16 cellular contexts compared by ENCODE assay signal in genomic region chr1:156665539-156665938, GRCh38. TPM values are rescaled to one million over a fixed set of nuclear protein-coding genes. Genes with fewer than 3 reads are reported as not detected.
DNase-seq lines count a peak whose midpoint lies in the region; ATAC-seq and TF ChIP-seq lines count a peak whose summit lies in the region.
"Had no signal": no experiment of that assay in that cellular context is flagged by ENCODE, and none has a peak within 500 bp of the region (broad histone marks: within the 10 kb centered on the region; RNA-seq: fewer than 3 reads in every experiment).

No MANE protein-coding gene starts in this region.

- H3K9me3 ChIP-seq in NT2/D1 (ENCODE audit: insufficient read depth, low read length) (no peaks in the 10 kb centered on the region), endodermal cell (ENCODE audit: control insufficient read depth, low read length) (no peaks in the 10 kb centered on the region)
- H3K9me3 ChIP-seq: mucosa of descending colon had no signal

- H3K36me3 ChIP-seq in NT2/D1 (ENCODE audit: insufficient read depth, insufficient read length, low read length) (peaks cover 8% of the 10 kb centered on the region), endodermal cell (ENCODE audit: control insufficient read depth, insufficient read depth, low read length) (no peaks in the 10 kb centered on the region)

- H3K27ac ChIP-seq in endodermal cell (ENCODE audit: low read depth, low read length) (peak overlapping the region; percentile 95), temporal lobe (ENCODE audit: low read depth, low read length) (peak overlapping the region; percentile 38)

- DNase-seq in NT2/D1 (ENCODE audit: low read depth, low spot score): no peak
- peak; percentile 65 for DNase-seq in endodermal cell
- no peak for DNase-seq in mesothelial cell of epicardium (ENCODE audit: low spot score in 2 of 2, unreplicated experiment in 2 of 2)
- DNase-seq in NCI-H524 (lab: John Stamatoyannopoulos, UW): no peak
- no peak for DNase-seq in NCI-H187 (lab: John Stamatoyannopoulos, UW)
- no peak for DNase-seq in amniotic stem cell (lab: John Stamatoyannopoulos, UW)
- DNase-seq: COR-L47; effector CD4-positive, alpha-beta T cell; NCI-H2107; stimulated activated CD8-positive, alpha-beta memory T cell treated with anti-CD3 and anti-CD28 coated beads, Interleukin-4, amount 100 ng/mL, for 48 hours had no signal

- peak overlapping the region; percentile 72 for H3K27ac Mint-ChIP-seq in endodermal cell
- H3K27ac Mint-ChIP-seq in mesothelial cell of epicardium: peak overlapping the region; percentile 35
- H3K27ac Mint-ChIP-seq: activated naive CD8-positive, alpha-beta T cell had no signal

- H3K4me3 Mint-ChIP-seq in endodermal cell (no peak overlapping the region), mesothelial cell of epicardium (no peak overlapping the region)
- H3K4me3 Mint-ChIP-seq: activated naive CD8-positive, alpha-beta T cell had no signal

- 75 to 87% methylated on average over 3 of the region's 3 CpGs for WGBS in endodermal cell (ENCODE audit: insufficient coverage in 1 of 2, insufficient read length in 1 of 2), 2 experiments

- H3K27me3 ChIP-seq in NT2/D1 (ENCODE audit: insufficient read depth, insufficient read length) (no peaks in the 10 kb centered on the region), endodermal cell (ENCODE audit: control insufficient read depth, insufficient read depth, low read length, poor library complexity, severe bottlenecking) (no peaks in the 10 kb centered on the region)

- H3K4me1 Mint-ChIP-seq in endodermal cell (peaks cover 74% of the 10 kb centered on the region), mesothelial cell of epicardium (peaks cover 78% of the 10 kb centered on the region)

- H3K4me3 ChIP-seq in NT2/D1 (ENCODE audit: insufficient read length, low read depth): no peak overlapping the region
- no peak overlapping the region for H3K4me3 ChIP-seq in endodermal cell (ENCODE audit: low read length)
- H3K4me3 ChIP-seq: K562, mucosa of descending colon had no signal

- ATAC-seq in HG02970 (IDR thresholded peaks at IDR 0.05; ENCODE audit: low FRiP score, unreplicated experiment): no peak
- ATAC-seq: K562 had no signal

- H3K27me3 Mint-ChIP-seq in endodermal cell (ENCODE audit: insufficient read depth) (no peaks in the 10 kb centered on the region), mesothelial cell of epicardium (ENCODE audit: low read depth) (no peaks in the 10 kb centered on the region)
- H3K27me3 Mint-ChIP-seq: activated naive CD8-positive, alpha-beta T cell had no signal

- H3K9ac ChIP-seq in NT2/D1 (ENCODE audit: insufficient read length, low read depth) (peak overlapping the region; percentile 37), endodermal cell (ENCODE audit: extremely low read depth, low read length, poor library complexity, severe bottlenecking) (no peak overlapping the region)

- H3K4me1 ChIP-seq in NT2/D1 (ENCODE audit: insufficient read depth, insufficient read length) (peaks cover 78% of the 10 kb centered on the region), endodermal cell (ENCODE audit: control insufficient read depth, insufficient read depth, low read length) (peaks cover 25% of the 10 kb centered on the region)

- H3K36me3 Mint-ChIP-seq in endodermal cell (ENCODE audit: low read depth) (no peaks in the 10 kb centered on the region), mesothelial cell of epicardium (no peaks in the 10 kb centered on the region)
- H3K36me3 Mint-ChIP-seq: activated naive CD8-positive, alpha-beta T cell had no signal

- no peaks in the 10 kb centered on the region for H3K9me3 Mint-ChIP-seq in endodermal cell
- H3K9me3 Mint-ChIP-seq in mesothelial cell of epicardium: no peaks in the 10 kb centered on the region

- TF ChIP-seq CTCF in endodermal cell (conservative IDR thresholded peaks at IDR 0.05): no peak
- TF ChIP-seq CTCF in mesothelial cell of epicardium (IDR thresholded peaks at IDR 0.05; ENCODE audit: unreplicated experiment): no peak

RNA-seq across cellular contexts. Expression of gene NES, which starts 11.7 kb away (rescaled TPM):
- total RNA-seq in endodermal cell: 100 to 1,000 TPM in 1 of 2 donors, 10 to 100 TPM in 1; 65.8 to 103 TPM
- 271 TPM for polyA plus RNA-seq in endodermal cell (2013, experiment 1 of 2)
- polyA plus RNA-seq in endodermal cell (2013, experiment 2 of 2): 261 TPM
- total RNA-seq in mesothelial cell of epicardium: 53.8 to 56.9 TPM (median 56.8 TPM) in 3 replicates
- 47.2 TPM for total RNA-seq in temporal lobe
- total RNA-seq: T-helper 2 cell treated with Interferon-gamma antibody and Interleukin-4, amounts not matched to agents 100 ng/mL and 5 ng/mL, for 36 hours had no signal

RNA-seq across cellular contexts. Expression of gene BCAN, which starts 23.6 kb away (rescaled TPM):
- total RNA-seq in endodermal cell: under 1 TPM in 1 of 2 donors, not detected in 1; 0.31 TPM
- 1.6 TPM for polyA plus RNA-seq in endodermal cell (2013, experiment 1 of 2)
- polyA plus RNA-seq in endodermal cell (2013, experiment 2 of 2): 0.83 TPM
- 0.54 to 0.85 TPM (median 0.78 TPM) in 3 replicates for total RNA-seq in mesothelial cell of epicardium
- total RNA-seq in temporal lobe: 98.8 TPM
- total RNA-seq: K562; T-helper 2 cell treated with Interferon-gamma antibody and Interleukin-4, amounts not matched to agents 100 ng/mL and 5 ng/mL, for 36 hours had no signal

RNA-seq across cellular contexts. Expression of gene CRABP2, which starts 39.8 kb away (rescaled TPM):
- total RNA-seq in endodermal cell: 100 to 1,000 TPM; 243 to 780 TPM
- polyA plus RNA-seq in endodermal cell (2013, experiment 1 of 2): 435 TPM
- 409 TPM for polyA plus RNA-seq in endodermal cell (2013, experiment 2 of 2)
- 676 to 704 TPM (median 686 TPM) in 3 replicates for total RNA-seq in mesothelial cell of epicardium
- total RNA-seq in temporal lobe: 7.1 TPM

RNA-seq across cellular contexts. Expression of gene HAPLN2, which starts 46.3 kb away (rescaled TPM):
- 1 to 10 TPM in 1 of 2 donors, under 1 TPM in 1; 0.42 to 2.8 TPM for total RNA-seq in endodermal cell
- 0.82 TPM for polyA plus RNA-seq in endodermal cell (2013, experiment 1 of 2)
- 0.54 TPM for polyA plus RNA-seq in endodermal cell (2013, experiment 2 of 2)
- total RNA-seq in mesothelial cell of epicardium: 0.76 to 1.2 TPM (median 1.2 TPM) in 3 replicates
- 0.98 TPM for total RNA-seq in temporal lobe
- total RNA-seq: T-helper 2 cell treated with Interferon-gamma antibody and Interleukin-4, amounts not matched to agents 100 ng/mL and 5 ng/mL, for 36 hours had no signal

Comparison
In these comparisons a context has a peak if more than half of its experiments do, and no peak if none do; other contexts are left out.
1. RNA of gene BCAN, which starts 23.6 kb away (total RNA-seq): 98.8 TPM in temporal lobe (single experiment); 0.54 to 0.85 TPM in mesothelial cell of epicardium and 0.31 TPM in endodermal cell; every median in the first group is over 10 times any median in the second.
2. RNA of gene CRABP2, which starts 39.8 kb away (total RNA-seq): 243 to 780 TPM in endodermal cell and 676 to 704 TPM in mesothelial cell of epicardium; 7.1 TPM in temporal lobe (single experiment); every median in the first group is over 10 times any median in the second.